In genomic region chr7:150964593-150965111, GRCh38 we compare ENCODE assay signal across 12 cellular contexts. TPM values are rescaled to one million over a fixed set of nuclear protein-coding genes. Genes with fewer than 3 reads are reported as not detected.
A peak's percentile ranks its signal among the peaks of the same experiment; 100 is the strongest.
DNase-seq lines count a peak whose midpoint lies in the region; ATAC-seq and TF ChIP-seq lines count a peak whose summit lies in the region.
"Had no signal": no experiment of that assay in that cellular context is flagged by ENCODE, and none has a peak within 500 bp of the region (broad histone marks: within the 10 kb centered on the region; RNA-seq: fewer than 3 reads in every experiment).

No MANE protein-coding gene starts in this region.

- POLR2A ChIA-PET in HEK293T (lab: Yijun Ruan, JAX): no interaction called here

- H3K4me1 ChIP-seq in parathyroid adenoma (peaks cover 35% of the 10 kb centered on the region), tibial nerve (peaks cover 0 to 12% (median 6%) of the 10 kb centered on the region in 4 donors)

- no peak for TF ChIP-seq EP300 in tibial nerve (IDR thresholded peaks at IDR 0.05)

- H3K4me2 ChIP-seq in parathyroid adenoma (ENCODE audit: low read length): no peak overlapping the region

- peaks cover under 1% of the 10 kb centered on the region for H3K27me3 Mint-ChIP-seq in endothelial cell (ENCODE audit: unreplicated experiment)

- no peaks in the 10 kb centered on the region for H3K36me3 Mint-ChIP-seq in endothelial cell (ENCODE audit: low read depth, unreplicated experiment)

- H3K27me3 ChIP-seq in parathyroid adenoma (ENCODE audit: control insufficient read depth, insufficient read depth, low read length): no peaks in the 10 kb centered on the region
- peaks cover 0 to 45% of the 10 kb centered on the region in 2 donors for H3K27me3 ChIP-seq in tibial nerve

- H3K79me2 ChIP-seq in parathyroid adenoma: peaks cover 40% of the 10 kb centered on the region

- no peaks in the 10 kb centered on the region for H3K36me3 ChIP-seq in parathyroid adenoma (ENCODE audit: control insufficient read depth, insufficient read depth, low read length)
- H3K36me3 ChIP-seq in tibial nerve: no peaks in the 10 kb centered on the region

- no peak overlapping the region for H2AFZ ChIP-seq in parathyroid adenoma

- H3K27ac Mint-ChIP-seq in endothelial cell (ENCODE audit: unreplicated experiment): no peak overlapping the region
- H3K27ac Mint-ChIP-seq: IgD-negative memory B cell had no signal

- TF ChIP-seq POLR2A in tibial nerve (IDR thresholded peaks at IDR 0.05): no peak

- H3K9ac ChIP-seq in parathyroid adenoma: no peak overlapping the region

- peak; percentile 21 for TF ChIP-seq CTCF in endothelial cell (IDR thresholded peaks at IDR 0.05; ENCODE audit: unreplicated experiment)
- TF ChIP-seq CTCF in parathyroid adenoma (IDR thresholded peaks at IDR 0.05): no peak
- no peak for TF ChIP-seq CTCF in tibial nerve (IDR thresholded peaks at IDR 0.05)

- peak overlapping the region; percentile 12 for H3K27ac ChIP-seq in parathyroid adenoma
- no peak overlapping the region for H3K27ac ChIP-seq in tibial nerve
- H3K27ac ChIP-seq: psoas muscle had no signal

- H3K4me3 ChIP-seq in parathyroid adenoma (ENCODE audit: low read depth, low read length) (no peak overlapping the region), tibial nerve (no peak overlapping the region)
- H3K4me3 ChIP-seq: psoas muscle had no signal

- no peak overlapping the region for H3K4me3 Mint-ChIP-seq in endothelial cell (ENCODE audit: unreplicated experiment)

- H3K4me1 Mint-ChIP-seq in endothelial cell (ENCODE audit: unreplicated experiment): peaks cover 12% of the 10 kb centered on the region

- H3K9me3 ChIP-seq in parathyroid adenoma (ENCODE audit: control insufficient read depth, low read length) (no peaks in the 10 kb centered on the region), tibial nerve (no peaks in the 10 kb centered on the region)
- H3K9me3 ChIP-seq: psoas muscle had no signal

- DNase-seq in HEK293T (ENCODE audit: extremely low spot score) (peak; percentile 83), NCI-H524 treated with DMSO at 0.1 percent for 48 hours (lab: John Stamatoyannopoulos, UW) (peak; percentile 47), endothelial cell (ENCODE audit: low spot score) (no peak), tibial nerve (ENCODE audit: low spot score in 2 of 2) (no peak)
- no peak for DNase-seq in stimulated activated CD4-positive, alpha-beta T cell treated with anti-CD3 and anti-CD28 coated beads, Interleukin-15, amount 100 ng/mL, for 24 hours
- DNase-seq: activated CD4-positive, alpha-beta T cell treated with anti-CD3 and anti-CD28 coated beads for 4 hours; left colon had no signal

- CTCF ChIA-PET in HEK293T (lab: Yijun Ruan, JAX): interaction anchor here (0.6 to 2.9 kb wide), 10 partner anchors 11 to 142 kb away, joined by 3 to 33 read pairs (median 4); no protein-coding TSS in a partner anchor

- no peaks in the 10 kb centered on the region for H3K9me3 Mint-ChIP-seq in endothelial cell (ENCODE audit: unreplicated experiment)
- H3K9me3 Mint-ChIP-seq: IgD-negative memory B cell had no signal

- ATAC-seq in GM19351 (IDR thresholded peaks at IDR 0.05; ENCODE audit: unreplicated experiment): no peak
- ATAC-seq: esophagus mucosa, left colon had no signal

- WGBS in tibial nerve, 2 donors: 53 to 54% methylated on average over 14 to 15 of the region's 16 CpGs

TF ChIP-seq in HEK293T, 16 proteins besides CTCF, POLR2A, EP300 and RAD21:
- TF ChIP-seq FOXK2 (IDR thresholded peaks at IDR 0.05) (no peak), TARDBP (IDR thresholded peaks at IDR 0.05) (no peak), LEF1 (IDR thresholded peaks at IDR 0.05; ENCODE audit: borderline replicate concordance) (no peak), SP1 (IDR thresholded peaks at IDR 0.05) (no peak), L3MBTL2 (conservative IDR thresholded peaks at IDR 0.05) (no peak), FOXA1 (IDR thresholded peaks at IDR 0.05) (no peak), NFRKB (IDR thresholded peaks at IDR 0.05) (no peak), BHLHE40 (IDR thresholded peaks at IDR 0.05; ENCODE audit: borderline replicate concordance) (no peak), SUZ12 (IDR thresholded peaks at IDR 0.05) (no peak), FOXM1 (IDR thresholded peaks at IDR 0.05; ENCODE audit: borderline replicate concordance) (no peak), ELF4 (IDR thresholded peaks at IDR 0.05) (no peak), ZNF384 (IDR thresholded peaks at IDR 0.05) (no peak), PKNOX1 (IDR thresholded peaks at IDR 0.05) (no peak), ARNT (IDR thresholded peaks at IDR 0.05) (no peak), HDGF (IDR thresholded peaks at IDR 0.05; ENCODE audit: borderline replicate concordance) (no peak)

RNA-seq across cellular contexts. Expression of gene KCNH2, which starts 13.5 kb away (rescaled TPM):
- total RNA-seq in endothelial cell (ENCODE audit: unreplicated experiment) (3.4 TPM), tibial nerve (1 to 10 TPM; 1.5 to 9.0 (median 2.4) TPM)

RNA-seq across cellular contexts. Expression of gene NOS3, which starts 26.2 kb away (rescaled TPM):
- total RNA-seq in endothelial cell (ENCODE audit: unreplicated experiment) (102 TPM), tibial nerve (10 to 100 TPM; 20.3 to 38.1 (median 23.8) TPM)

RNA-seq across cellular contexts. Expression of gene ATG9B, which starts 59.6 kb away (rescaled TPM):
- total RNA-seq in endothelial cell (ENCODE audit: unreplicated experiment): 0.85 TPM
- total RNA-seq in tibial nerve: not detected
- total RNA-seq: psoas muscle had no signal

Comparison
In these comparisons a context has a peak if more than half of its experiments do, and no peak if none do; other contexts are left out.
1. DNase-seq: peak in HEK293T (single experiment) and NCI-H524 treated with DMSO at 0.1 percent for 48 hours (single experiment); none in endothelial cell (single experiment), stimulated activated CD4-positive, alpha-beta T cell treated with anti-CD3 and anti-CD28 coated beads, Interleukin-15, amount 100 ng/mL, for 24 hours (single experiment) and tibial nerve (0 of 2).